ENCODE assay signal across 9 cellular contexts in genomic region chr2:208101716-208102631, GRCh38. TPM values are rescaled to one million over a fixed set of nuclear protein-coding genes. Genes with fewer than 3 reads are reported as not detected.
DNase-seq lines count a peak whose midpoint lies in the region; ATAC-seq and TF ChIP-seq lines count a peak whose summit lies in the region.
"Had no signal": no experiment of that assay in that cellular context is flagged by ENCODE, and none has a peak within 500 bp of the region (broad histone marks: within the 10 kb centered on the region; RNA-seq: fewer than 3 reads in every experiment).

No MANE protein-coding gene starts in this region.

- POLR2A ChIA-PET in CD4-positive, alpha-beta T cell (lab: Charles Lee): interaction anchor here (1.0 to 1.4 kb wide), 4 partner anchors 77 to 572 kb away, joined by 3 to 7 read pairs (median 4); partner anchors contain the start of genes CCNYL1, CREB1, IDH1 and PLEKHM3

- no peak for DNase-seq in CD4-positive, alpha-beta T cell
- DNase-seq in HCEC 1CT: peak; percentile 33
- peak; percentile 40 for DNase-seq in iris pigment epithelial cell (ENCODE audit: low read depth)

- H3K27ac ChIP-seq in CD4-positive, alpha-beta T cell (ENCODE audit: low read depth, low read length): no peak overlapping the region

- no peak for TF ChIP-seq CTCF in CD4-positive, alpha-beta T cell (IDR thresholded peaks at IDR 0.05)

- H3K36me3 Mint-ChIP-seq in CD4-positive, alpha-beta T cell (ENCODE audit: low read depth): no peaks in the 10 kb centered on the region
- H3K36me3 Mint-ChIP-seq in activated T-helper 17 cell treated with anti-CD3 and anti-CD28 coated beads, Interleukin-2, amount 50 U/mL, for 72 hours (ENCODE audit: low read depth): no peaks in the 10 kb centered on the region

- no peaks in the 10 kb centered on the region for H3K27me3 Mint-ChIP-seq in CD4-positive, alpha-beta T cell
- peaks cover 27% of the 10 kb centered on the region for H3K27me3 Mint-ChIP-seq in activated T-helper 17 cell treated with anti-CD3 and anti-CD28 coated beads, Interleukin-2, amount 50 U/mL, for 72 hours

- no peak for ATAC-seq in CD4-positive, alpha-beta T cell (ENCODE audit: poor library complexity)
- ATAC-seq in SK-N-SH treated with all-trans-retinoic acid at 6 μM for 48 hours (peak; percentile 95), HG03571 (IDR thresholded peaks at IDR 0.05; ENCODE audit: unreplicated experiment) (no peak), HG03565 (IDR thresholded peaks at IDR 0.05; ENCODE audit: unreplicated experiment) (no peak), GM21390 (IDR thresholded peaks at IDR 0.05; ENCODE audit: unreplicated experiment) (no peak)
- no peak for ATAC-seq in activated T-helper 17 cell treated with anti-CD3 and anti-CD28 coated beads, Interleukin-2, amount 50 U/mL, for 72 hours (replicated peaks)

- no peaks in the 10 kb centered on the region for H3K9me3 Mint-ChIP-seq in CD4-positive, alpha-beta T cell
- no peaks in the 10 kb centered on the region for H3K9me3 Mint-ChIP-seq in activated T-helper 17 cell treated with anti-CD3 and anti-CD28 coated beads, Interleukin-2, amount 50 U/mL, for 72 hours

- H3K27me3 ChIP-seq in CD4-positive, alpha-beta T cell (ENCODE audit: control insufficient read depth, insufficient read depth, low read length): no peaks in the 10 kb centered on the region

- CTCF ChIA-PET in CD4-positive, alpha-beta T cell (lab: Charles Lee): no interaction called here

- peak overlapping the region; percentile 68 for H3K27ac Mint-ChIP-seq in CD4-positive, alpha-beta T cell
- no peak overlapping the region for H3K27ac Mint-ChIP-seq in activated T-helper 17 cell treated with anti-CD3 and anti-CD28 coated beads, Interleukin-2, amount 50 U/mL, for 72 hours

- H3K4me1 Mint-ChIP-seq in CD4-positive, alpha-beta T cell (ENCODE audit: low read depth): peaks cover 35% of the 10 kb centered on the region
- H3K4me1 Mint-ChIP-seq in activated T-helper 17 cell treated with anti-CD3 and anti-CD28 coated beads, Interleukin-2, amount 50 U/mL, for 72 hours: no peaks in the 10 kb centered on the region

- H3K9me3 ChIP-seq in CD4-positive, alpha-beta T cell (ENCODE audit: control insufficient read depth, low read length): no peaks in the 10 kb centered on the region

- peak overlapping the region; percentile 65 for H3K4me3 Mint-ChIP-seq in CD4-positive, alpha-beta T cell
- H3K4me3 Mint-ChIP-seq in activated T-helper 17 cell treated with anti-CD3 and anti-CD28 coated beads, Interleukin-2, amount 50 U/mL, for 72 hours: no peak overlapping the region

- intact Hi-C loops in CD4-positive, alpha-beta T cell (cut with DNase I, micrococcal nuclease): loop anchor here in 1 of 2 experiments (10.0 kb wide), 1 partner anchor 153 kb away; the partner anchor contains the start of gene IDH1

TF ChIP-seq in SK-N-SH treated with all-trans-retinoic acid at 6 μM for 48 hours, 23 proteins besides CTCF, POLR2A, EP300 and RAD21:
- no peak for TF ChIP-seq SNAI2 (CRISPR knock-in tag; IDR thresholded peaks at IDR 0.05)
- TF ChIP-seq CSRNP3 (CRISPR knock-in tag; IDR thresholded peaks at IDR 0.05): no peak
- TF ChIP-seq TCF4 (CRISPR knock-in tag; IDR thresholded peaks at IDR 0.05; ENCODE audit: borderline replicate concordance): no peak
- no peak for TF ChIP-seq ZC3H10 (CRISPR knock-in tag; IDR thresholded peaks at IDR 0.05)
- TF ChIP-seq ZNF565 (CRISPR knock-in tag; conservative IDR thresholded peaks at IDR 0.05; ENCODE audit: low read depth): no peak
- TF ChIP-seq PATZ1 (CRISPR knock-in tag; IDR thresholded peaks at IDR 0.05; ENCODE audit: borderline replicate concordance): no peak
- no peak for TF ChIP-seq PPARA (CRISPR knock-in tag; IDR thresholded peaks at IDR 0.05; ENCODE audit: borderline replicate concordance)
- TF ChIP-seq ESRRG (CRISPR knock-in tag; IDR thresholded peaks at IDR 0.05): no peak
- TF ChIP-seq POU6F1 (CRISPR knock-in tag; IDR thresholded peaks at IDR 0.05; ENCODE audit: borderline replicate concordance, low read depth): no peak
- no peak for TF ChIP-seq ZFP3 (CRISPR knock-in tag; IDR thresholded peaks at IDR 0.05)
- no peak for TF ChIP-seq TSHZ2 (CRISPR knock-in tag; IDR thresholded peaks at IDR 0.05)

RNA-seq across cellular contexts. Expression of gene CRYGD, which starts 22.4 kb away (rescaled TPM):
- total RNA-seq in CD4-positive, alpha-beta T cell: not detected
- total RNA-seq in activated T-helper 17 cell treated with anti-CD3 and anti-CD28 coated beads, Interleukin-2, amount 50 U/mL, for 72 hours: not detected

RNA-seq across cellular contexts. Expression of gene CRYGC, which starts 27.7 kb away (rescaled TPM):
- not detected for total RNA-seq in CD4-positive, alpha-beta T cell
- not detected for total RNA-seq in activated T-helper 17 cell treated with anti-CD3 and anti-CD28 coated beads, Interleukin-2, amount 50 U/mL, for 72 hours
- total RNA-seq: urinary bladder had no signal

RNA-seq across cellular contexts. Expression of gene CRYGB, which starts 44.0 kb away (rescaled TPM):
- not detected for total RNA-seq in CD4-positive, alpha-beta T cell
- not detected for total RNA-seq in activated T-helper 17 cell treated with anti-CD3 and anti-CD28 coated beads, Interleukin-2, amount 50 U/mL, for 72 hours
- total RNA-seq: urinary bladder had no signal

Comparison
In these comparisons a context has a peak if more than half of its experiments do, and no peak if none do; other contexts are left out.
1. DNase-seq: peak in HCEC 1CT (single experiment) and iris pigment epithelial cell (single experiment); none in CD4-positive, alpha-beta T cell (0 of 10).